Comparison of ENCODE assay signal across 1 cellular context in the genomic region with DNA sequence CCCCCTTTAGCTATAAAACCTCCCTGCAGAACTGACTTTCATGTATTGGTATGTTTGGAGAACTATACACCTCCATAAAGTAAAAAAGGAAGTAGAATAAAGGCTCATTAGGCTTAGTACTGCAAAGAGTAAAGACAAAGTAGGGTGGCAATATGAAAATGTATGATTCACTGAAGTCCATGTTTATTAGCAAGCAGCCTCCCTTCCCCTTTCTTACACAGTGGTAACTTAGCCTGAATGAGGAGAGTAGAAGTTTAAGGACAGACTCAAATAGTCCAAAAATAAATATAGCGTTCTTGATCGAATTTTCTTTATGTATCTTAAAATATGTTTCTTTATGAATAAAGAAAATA.
TF ChIP-seq lines count a peak whose summit lies in the region.

No MANE protein-coding gene starts in this region.

TF ChIP-seq in GM12878, 131 proteins besides CTCF, POLR2A, EP300 and RAD21:
- TF ChIP-seq, protein P1, sequence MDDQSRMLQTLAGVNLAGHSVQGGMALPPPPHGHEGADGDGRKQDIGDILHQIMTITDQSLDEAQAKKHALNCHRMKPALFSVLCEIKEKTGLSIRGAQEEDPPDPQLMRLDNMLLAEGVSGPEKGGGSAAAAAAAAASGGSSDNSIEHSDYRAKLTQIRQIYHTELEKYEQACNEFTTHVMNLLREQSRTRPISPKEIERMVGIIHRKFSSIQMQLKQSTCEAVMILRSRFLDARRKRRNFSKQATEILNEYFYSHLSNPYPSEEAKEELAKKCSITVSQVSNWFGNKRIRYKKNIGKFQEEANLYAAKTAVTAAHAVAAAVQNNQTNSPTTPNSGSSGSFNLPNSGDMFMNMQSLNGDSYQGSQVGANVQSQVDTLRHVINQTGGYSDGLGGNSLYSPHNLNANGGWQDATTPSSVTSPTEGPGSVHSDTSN (IDR thresholded peaks at IDR 0.05; ENCODE audit: insufficient replicate concordance, low read depth, low read length) = no peak
- TF ChIP-seq MYC (IDR thresholded peaks at IDR 0.05; ENCODE audit: insufficient read depth, insufficient read length, insufficient replicate concordance, low read length, severe bottlenecking) (no peak), KAT2A (conservative IDR thresholded peaks at IDR 0.05; ENCODE audit: control insufficient read depth, low read depth, low read length) (no peak), TCF3 (IDR thresholded peaks at IDR 0.05; ENCODE audit: borderline replicate concordance, insufficient read depth, low read depth, low read length) (no peak), BHLHE40 (IDR thresholded peaks at IDR 0.05; ENCODE audit: borderline replicate concordance in 1 of 2, low read depth in 2 of 2, low read length in 1 of 2) (no peak), LARP7 (IDR thresholded peaks at IDR 0.05) (no peak), MYB (IDR thresholded peaks at IDR 0.05; ENCODE audit: borderline replicate concordance, low read depth, low read length) (no peak), RCOR1 (conservative IDR thresholded peaks at IDR 0.05; ENCODE audit: low read depth, low read length) (no peak), NFYA (IDR thresholded peaks at IDR 0.05; ENCODE audit: borderline replicate concordance, low read depth, low read length) (no peak)
- TF ChIP-seq, protein P2, sequence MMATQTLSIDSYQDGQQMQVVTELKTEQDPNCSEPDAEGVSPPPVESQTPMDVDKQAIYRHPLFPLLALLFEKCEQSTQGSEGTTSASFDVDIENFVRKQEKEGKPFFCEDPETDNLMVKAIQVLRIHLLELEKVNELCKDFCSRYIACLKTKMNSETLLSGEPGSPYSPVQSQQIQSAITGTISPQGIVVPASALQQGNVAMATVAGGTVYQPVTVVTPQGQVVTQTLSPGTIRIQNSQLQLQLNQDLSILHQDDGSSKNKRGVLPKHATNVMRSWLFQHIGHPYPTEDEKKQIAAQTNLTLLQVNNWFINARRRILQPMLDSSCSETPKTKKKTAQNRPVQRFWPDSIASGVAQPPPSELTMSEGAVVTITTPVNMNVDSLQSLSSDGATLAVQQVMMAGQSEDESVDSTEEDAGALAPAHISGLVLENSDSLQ (IDR thresholded peaks at IDR 0.05) = no peak
- TF ChIP-seq, protein P3, sequence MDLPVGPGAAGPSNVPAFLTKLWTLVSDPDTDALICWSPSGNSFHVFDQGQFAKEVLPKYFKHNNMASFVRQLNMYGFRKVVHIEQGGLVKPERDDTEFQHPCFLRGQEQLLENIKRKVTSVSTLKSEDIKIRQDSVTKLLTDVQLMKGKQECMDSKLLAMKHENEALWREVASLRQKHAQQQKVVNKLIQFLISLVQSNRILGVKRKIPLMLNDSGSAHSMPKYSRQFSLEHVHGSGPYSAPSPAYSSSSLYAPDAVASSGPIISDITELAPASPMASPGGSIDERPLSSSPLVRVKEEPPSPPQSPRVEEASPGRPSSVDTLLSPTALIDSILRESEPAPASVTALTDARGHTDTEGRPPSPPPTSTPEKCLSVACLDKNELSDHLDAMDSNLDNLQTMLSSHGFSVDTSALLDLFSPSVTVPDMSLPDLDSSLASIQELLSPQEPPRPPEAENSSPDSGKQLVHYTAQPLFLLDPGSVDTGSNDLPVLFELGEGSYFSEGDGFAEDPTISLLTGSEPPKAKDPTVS (IDR thresholded peaks at IDR 0.05; ENCODE audit: low read depth, low read length) = no peak
- TF ChIP-seq, protein P4, sequence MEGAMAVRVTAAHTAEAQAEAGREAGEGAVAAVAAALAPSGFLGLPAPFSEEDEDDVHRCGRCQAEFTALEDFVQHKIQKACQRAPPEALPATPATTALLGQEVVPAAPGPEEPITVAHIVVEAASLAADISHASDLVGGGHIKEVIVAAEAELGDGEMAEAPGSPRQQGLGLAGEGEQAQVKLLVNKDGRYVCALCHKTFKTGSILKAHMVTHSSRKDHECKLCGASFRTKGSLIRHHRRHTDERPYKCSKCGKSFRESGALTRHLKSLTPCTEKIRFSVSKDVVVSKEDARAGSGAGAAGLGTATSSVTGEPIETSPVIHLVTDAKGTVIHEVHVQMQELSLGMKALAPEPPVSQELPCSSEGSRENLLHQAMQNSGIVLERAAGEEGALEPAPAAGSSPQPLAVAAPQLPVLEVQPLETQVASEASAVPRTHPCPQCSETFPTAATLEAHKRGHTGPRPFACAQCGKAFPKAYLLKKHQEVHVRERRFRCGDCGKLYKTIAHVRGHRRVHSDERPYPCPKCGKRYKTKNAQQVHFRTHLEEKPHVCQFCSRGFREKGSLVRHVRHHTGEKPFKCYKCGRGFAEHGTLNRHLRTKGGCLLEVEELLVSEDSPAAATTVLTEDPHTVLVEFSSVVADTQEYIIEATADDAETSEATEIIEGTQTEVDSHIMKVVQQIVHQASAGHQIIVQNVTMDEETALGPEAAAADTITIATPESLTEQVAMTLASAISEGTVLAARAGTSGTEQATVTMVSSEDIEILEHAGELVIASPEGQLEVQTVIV (IDR thresholded peaks at IDR 0.05; ENCODE audit: borderline replicate concordance, partially characterized antibody) = no peak
- TF ChIP-seq, protein P5, sequence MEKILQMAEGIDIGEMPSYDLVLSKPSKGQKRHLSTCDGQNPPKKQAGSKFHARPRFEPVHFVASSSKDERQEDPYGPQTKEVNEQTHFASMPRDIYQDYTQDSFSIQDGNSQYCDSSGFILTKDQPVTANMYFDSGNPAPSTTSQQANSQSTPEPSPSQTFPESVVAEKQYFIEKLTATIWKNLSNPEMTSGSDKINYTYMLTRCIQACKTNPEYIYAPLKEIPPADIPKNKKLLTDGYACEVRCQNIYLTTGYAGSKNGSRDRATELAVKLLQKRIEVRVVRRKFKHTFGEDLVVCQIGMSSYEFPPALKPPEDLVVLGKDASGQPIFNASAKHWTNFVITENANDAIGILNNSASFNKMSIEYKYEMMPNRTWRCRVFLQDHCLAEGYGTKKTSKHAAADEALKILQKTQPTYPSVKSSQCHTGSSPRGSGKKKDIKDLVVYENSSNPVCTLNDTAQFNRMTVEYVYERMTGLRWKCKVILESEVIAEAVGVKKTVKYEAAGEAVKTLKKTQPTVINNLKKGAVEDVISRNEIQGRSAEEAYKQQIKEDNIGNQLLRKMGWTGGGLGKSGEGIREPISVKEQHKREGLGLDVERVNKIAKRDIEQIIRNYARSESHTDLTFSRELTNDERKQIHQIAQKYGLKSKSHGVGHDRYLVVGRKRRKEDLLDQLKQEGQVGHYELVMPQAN (conservative IDR thresholded peaks at IDR 0.05) = no peak
- TF ChIP-seq, protein P6, sequence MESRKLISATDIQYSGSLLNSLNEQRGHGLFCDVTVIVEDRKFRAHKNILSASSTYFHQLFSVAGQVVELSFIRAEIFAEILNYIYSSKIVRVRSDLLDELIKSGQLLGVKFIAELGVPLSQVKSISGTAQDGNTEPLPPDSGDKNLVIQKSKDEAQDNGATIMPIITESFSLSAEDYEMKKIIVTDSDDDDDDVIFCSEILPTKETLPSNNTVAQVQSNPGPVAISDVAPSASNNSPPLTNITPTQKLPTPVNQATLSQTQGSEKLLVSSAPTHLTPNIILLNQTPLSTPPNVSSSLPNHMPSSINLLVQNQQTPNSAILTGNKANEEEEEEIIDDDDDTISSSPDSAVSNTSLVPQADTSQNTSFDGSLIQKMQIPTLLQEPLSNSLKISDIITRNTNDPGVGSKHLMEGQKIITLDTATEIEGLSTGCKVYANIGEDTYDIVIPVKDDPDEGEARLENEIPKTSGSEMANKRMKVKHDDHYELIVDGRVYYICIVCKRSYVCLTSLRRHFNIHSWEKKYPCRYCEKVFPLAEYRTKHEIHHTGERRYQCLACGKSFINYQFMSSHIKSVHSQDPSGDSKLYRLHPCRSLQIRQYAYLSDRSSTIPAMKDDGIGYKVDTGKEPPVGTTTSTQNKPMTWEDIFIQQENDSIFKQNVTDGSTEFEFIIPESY (IDR thresholded peaks at IDR 0.05) = no peak
- TF ChIP-seq, protein P7, sequence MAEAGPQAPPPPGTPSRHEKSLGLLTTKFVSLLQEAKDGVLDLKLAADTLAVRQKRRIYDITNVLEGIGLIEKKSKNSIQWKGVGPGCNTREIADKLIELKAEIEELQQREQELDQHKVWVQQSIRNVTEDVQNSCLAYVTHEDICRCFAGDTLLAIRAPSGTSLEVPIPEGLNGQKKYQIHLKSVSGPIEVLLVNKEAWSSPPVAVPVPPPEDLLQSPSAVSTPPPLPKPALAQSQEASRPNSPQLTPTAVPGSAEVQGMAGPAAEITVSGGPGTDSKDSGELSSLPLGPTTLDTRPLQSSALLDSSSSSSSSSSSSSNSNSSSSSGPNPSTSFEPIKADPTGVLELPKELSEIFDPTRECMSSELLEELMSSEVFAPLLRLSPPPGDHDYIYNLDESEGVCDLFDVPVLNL (IDR thresholded peaks at IDR 0.05; ENCODE audit: low read depth, low read length) = no peak
